23 cellular contexts compared by ENCODE assay signal in genomic region chr9:75531588-75531987, GRCh38.
"Had no signal": no experiment of that assay in that cellular context is flagged by ENCODE, and none has a peak within 500 bp of the region (broad histone marks: within the 10 kb centered on the region; RNA-seq: fewer than 3 reads in every experiment).

No MANE protein-coding gene starts in this region.

- H3K27me3 ChIP-seq: esophagus squamous epithelium, foreskin keratinocyte, neural progenitor cell, pancreas, right lobe of liver, spleen, upper lobe of left lung, uterus had no signal

- H3K36me3 ChIP-seq: esophagus squamous epithelium, lower lobe of right lung, neural progenitor cell, pancreas, prostate gland, right lobe of liver, spleen, upper lobe of left lung, uterus had no signal

- H3K9me3 ChIP-seq: esophagus squamous epithelium, lower lobe of right lung, pancreas, prostate gland, right lobe of liver, upper lobe of left lung, uterus had no signal

- H3K4me3 ChIP-seq: esophagus squamous epithelium, lower lobe of right lung, neural progenitor cell, pancreas, prostate gland, right lobe of liver, spleen, upper lobe of left lung, uterus had no signal

- ATAC-seq: foreskin keratinocyte; left lobe of liver; lower lobe of right lung; natural killer cell treated with Interleukin-12 subunit alpha and Interleukin-12 subunit beta and Interleukin-15 and Interleukin-18, amount 100 ng/mL, for 72 hours; pancreas; right lobe of liver; stimulated activated memory B cell treated with anti-CD40 and anti-IgM and Interleukin-4, amounts not matched to agents 10 μg/mL and 1 μg/mL and 100 μg/mL, for 72 hours; stimulated activated naive CD8-positive, alpha-beta T cell treated with anti-CD3 and anti-CD28 coated beads, Interleukin-15, amount 100 ng/mL, for 72 hours had no signal

- DNase-seq: cerebellar nuclear complex; dermis blood vessel endothelial cell; esophagus squamous epithelium; foreskin keratinocyte; hippocampal formation; lower lobe of right lung; mesenchymal stem cell; midbrain; nucleus accumbens; pancreas; right lobe of liver; spleen; stimulated activated CD4-positive, alpha-beta T cell treated with anti-CD3 and anti-CD28 coated beads, Interleukin-15, amount 100 ng/mL, for 24 hours; stimulated activated CD4-positive, alpha-beta T cell treated with anti-CD3 and anti-CD28 coated beads, Interleukin-1b, Interleukin-23, amount 100 ng/mL, for 48 hours; stimulated activated CD4-positive, alpha-beta T cell treated with anti-CD3 and anti-CD28 coated beads, Interleukin-4, amount 100 ng/mL, for 24 hours; stimulated activated naive CD8-positive, alpha-beta T cell treated with anti-CD3 and anti-CD28 coated beads, Interleukin-15, amount 100 ng/mL, for 72 hours; upper lobe of left lung had no signal

- H3K27ac ChIP-seq: esophagus squamous epithelium, foreskin keratinocyte, lower lobe of right lung, neural progenitor cell, pancreas, prostate gland, right lobe of liver, spleen, upper lobe of left lung, uterus had no signal

- H3K4me1 ChIP-seq: esophagus squamous epithelium, foreskin keratinocyte, lower lobe of right lung, neural progenitor cell, pancreas, prostate gland, right lobe of liver, spleen, upper lobe of left lung, uterus had no signal

- H3K9ac ChIP-seq: neural progenitor cell had no signal
